Comparison of ENCODE assay signal across 8 cellular contexts in the genomic region with DNA sequence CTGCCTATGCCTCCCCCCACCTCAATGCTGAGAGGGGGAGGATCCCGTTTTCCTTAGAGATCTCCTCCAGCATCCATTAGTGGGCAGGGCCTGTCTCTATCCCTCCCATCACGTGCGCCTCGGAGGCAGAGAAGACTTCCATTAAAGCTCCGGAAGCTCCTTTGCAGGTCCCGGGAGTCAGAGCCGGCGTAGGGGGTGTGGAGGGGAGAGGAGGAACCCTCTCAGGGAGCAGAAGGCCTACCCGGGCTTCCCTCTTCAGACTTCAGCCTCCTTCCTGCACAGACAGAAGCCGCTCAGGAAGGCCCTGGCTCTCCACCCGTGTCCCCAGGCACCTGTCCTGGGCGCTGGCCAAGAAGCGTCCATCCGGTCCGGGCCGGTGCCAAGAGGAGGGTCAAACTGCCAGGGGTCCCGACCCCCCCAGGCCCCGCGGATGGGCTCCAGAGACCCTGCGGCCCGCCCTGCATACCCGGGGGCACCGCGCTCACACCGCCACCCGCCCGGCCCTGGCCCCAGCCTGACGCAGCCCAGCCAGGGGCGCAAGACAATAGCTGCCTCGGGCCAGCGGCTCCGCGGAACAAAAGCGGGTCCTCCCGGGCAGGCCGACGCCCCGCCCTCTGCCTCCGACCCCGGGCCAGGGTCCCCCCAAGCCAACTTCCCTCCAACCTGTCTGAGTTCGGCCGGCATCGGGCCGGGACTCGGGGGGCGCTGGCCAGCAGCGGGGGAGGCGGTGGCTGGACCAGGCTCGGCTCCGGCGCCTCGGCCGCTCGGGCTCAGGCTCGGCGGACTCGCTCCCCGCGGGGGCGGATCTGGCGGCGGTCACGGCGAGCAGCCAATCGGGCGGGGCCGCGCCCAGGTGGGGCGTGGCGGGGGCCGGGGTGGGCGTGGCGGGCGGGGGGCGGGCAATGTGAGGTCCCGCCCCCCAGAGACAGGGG. TPM values are rescaled to one million over a fixed set of nuclear protein-coding genes. Genes with fewer than 3 reads are reported as not detected.
A peak's percentile ranks its signal among the peaks of the same experiment; 100 is the strongest.
DNase-seq lines count a peak whose midpoint lies in the region; ATAC-seq and TF ChIP-seq lines count a peak whose summit lies in the region.

No MANE protein-coding gene starts in this region.

- no peaks in the 10 kb centered on the region for H3K36me3 Mint-ChIP-seq in activated T-helper 2 cell treated with anti-CD3 and anti-CD28 coated beads, Interferon-gamma antibody, Interleukin-2, Interleukin-4, amounts not matched to agents 10 μg/mL and 5 μg/mL and 100 μg/mL, durations not matched to agents 14 hours and 24 hours and 36 hours (ENCODE audit: low read depth)
- no peaks in the 10 kb centered on the region for H3K36me3 Mint-ChIP-seq in naive thymus-derived CD8-positive, alpha-beta T cell

- CTCF ChIA-PET in PC-9 (lab: Charles Lee) = interaction anchor here (0.6 kb wide), 1 partner anchor 24 kb away, joined by 4 read pairs; no protein-coding TSS in a partner anchor

- no peaks in the 10 kb centered on the region for H3K4me1 ChIP-seq in DND-41 (ENCODE audit: insufficient read depth, low read length)
- peaks cover 20% of the 10 kb centered on the region for H3K4me1 ChIP-seq in PC-9 (replicated peaks; ENCODE audit: insufficient read depth)

- TSS peak; percentile 84 for BruUV-seq in PC-9 (replicated peaks; lab: Mats Ljungman, UMichigan)

- H3K4me3 ChIP-seq in DND-41 (ENCODE audit: low read depth in 1 of 2, low read length in 2 of 2) = no peak overlapping the region
- peak overlapping the region; percentile 50 for H3K4me3 ChIP-seq in HL-60 (replicated peaks; ENCODE audit: insufficient read depth, low read length)
- H3K4me3 ChIP-seq in PC-9 = peak overlapping the region; percentile 61
- H3K4me3 ChIP-seq in fibroblast of mammary gland (ENCODE audit: control insufficient read depth, low read depth, low read length) = peak overlapping the region; percentile 45

- H3K36me3 ChIP-seq in DND-41 (ENCODE audit: insufficient read depth, low read length) = no peaks in the 10 kb centered on the region
- no peaks in the 10 kb centered on the region for H3K36me3 ChIP-seq in PC-9 (ENCODE audit: low read depth)

- H3K4me3 Mint-ChIP-seq in activated T-helper 2 cell treated with anti-CD3 and anti-CD28 coated beads, Interferon-gamma antibody, Interleukin-2, Interleukin-4, amounts not matched to agents 10 μg/mL and 5 μg/mL and 100 μg/mL, durations not matched to agents 14 hours and 24 hours and 36 hours (ENCODE audit: low read depth) = peak overlapping the region; percentile 5
- H3K4me3 Mint-ChIP-seq in naive thymus-derived CD8-positive, alpha-beta T cell = peak overlapping the region; percentile 53 to 80 (median 65)

- H4K20me1 ChIP-seq in DND-41 (ENCODE audit: insufficient read depth, low read length) = peaks cover 17% of the 10 kb centered on the region; the same call in 1 of the 2 replicates
- H4K20me1 ChIP-seq in PC-9 (ENCODE audit: insufficient read depth) = no peaks in the 10 kb centered on the region; the same call in 1 of the 2 replicates

- intact Hi-C loops in PC-9 (cut with micrococcal nuclease; ENCODE audit: unreplicated experiment) = loop anchor here (5.0 kb wide), 1 partner anchor 36 kb away; a partner anchor contains a TSS
- intact Hi-C loops in activated T-helper 2 cell treated with anti-CD3 and anti-CD28 coated beads, Interferon-gamma antibody, Interleukin-2, Interleukin-4, amounts not matched to agents 10 μg/mL and 5 μg/mL and 100 μg/mL, durations not matched to agents 14 hours and 24 hours and 36 hours (cut with micrococcal nuclease) = no loop called here

- ATAC-seq in DND-41 (ENCODE audit: insufficient read depth, low read depth) (peak; percentile 25; the same call in 2 of the 3 replicates), GM18519 (IDR thresholded peaks at IDR 0.05; ENCODE audit: low FRiP score, unreplicated experiment) (no peak)
- ATAC-seq in naive thymus-derived CD8-positive, alpha-beta T cell = peak; percentile 82 to 94

- no peaks in the 10 kb centered on the region for H3K4me1 Mint-ChIP-seq in activated T-helper 2 cell treated with anti-CD3 and anti-CD28 coated beads, Interferon-gamma antibody, Interleukin-2, Interleukin-4, amounts not matched to agents 10 μg/mL and 5 μg/mL and 100 μg/mL, durations not matched to agents 14 hours and 24 hours and 36 hours (ENCODE audit: low read depth)
- peaks cover 3 to 12% (median 9%) of the 10 kb centered on the region in 4 donors for H3K4me1 Mint-ChIP-seq in naive thymus-derived CD8-positive, alpha-beta T cell

- H3K9me3 Mint-ChIP-seq in activated T-helper 2 cell treated with anti-CD3 and anti-CD28 coated beads, Interferon-gamma antibody, Interleukin-2, Interleukin-4, amounts not matched to agents 10 μg/mL and 5 μg/mL and 100 μg/mL, durations not matched to agents 14 hours and 24 hours and 36 hours = no peaks in the 10 kb centered on the region
- H3K9me3 Mint-ChIP-seq in naive thymus-derived CD8-positive, alpha-beta T cell = no peaks in the 10 kb centered on the region

- H3K27me3 ChIP-seq in DND-41 (ENCODE audit: insufficient read depth, low read length, poor library complexity) = no peaks in the 10 kb centered on the region
- no peaks in the 10 kb centered on the region for H3K27me3 ChIP-seq in HL-60 (ENCODE audit: insufficient read depth, poor library complexity, severe bottlenecking)
- H3K27me3 ChIP-seq in PC-9 (ENCODE audit: insufficient read depth, low read depth) = no peaks in the 10 kb centered on the region

- no peaks in the 10 kb centered on the region for H3F3A ChIP-seq in PC-9 (ENCODE audit: insufficient read depth, low read depth)

- H3K4me2 ChIP-seq in DND-41 (ENCODE audit: insufficient read depth, low read length) (no peak overlapping the region), PC-9 (peak overlapping the region; percentile 72)

- H3K9ac ChIP-seq in DND-41 (ENCODE audit: low read depth, low read length) = no peak overlapping the region

- H3K27ac ChIP-seq in DND-41 (ENCODE audit: low read length) = no peak overlapping the region
- no peak overlapping the region for H3K27ac ChIP-seq in HL-60 (replicated peaks)
- no peak overlapping the region for H3K27ac ChIP-seq in PC-9

- DNase-seq in DND-41 (no peak), HL-60 (ENCODE audit: low read depth in 1 of 2, low spot score in 1 of 2) (peak in 1 of 2 experiments; percentile 40), PC-9 (peak; percentile 41 to 73), fibroblast of mammary gland (ENCODE audit: low read depth) (peak; percentile 53)
- DNase-seq in activated T-helper 2 cell treated with anti-CD3 and anti-CD28 coated beads, Interferon-gamma antibody, Interleukin-2, Interleukin-4, amounts not matched to agents 10 μg/mL and 5 μg/mL and 100 μg/mL, durations not matched to agents 14 hours and 24 hours and 36 hours (ENCODE audit: low spot score) = peak; percentile 56
- peak; percentile 27 to 76 (median 56) for DNase-seq in naive thymus-derived CD8-positive, alpha-beta T cell
- peak; percentile 34 for DNase-seq in stimulated activated naive CD4-positive, alpha-beta T cell treated with Interleukin-2 at 50 U/mL for 16 hours (lab: John Stamatoyannopoulos, UW)

- no peaks in the 10 kb centered on the region for H3K79me2 ChIP-seq in DND-41 (ENCODE audit: insufficient read depth, low read length)
- no peaks in the 10 kb centered on the region for H3K79me2 ChIP-seq in PC-9 (ENCODE audit: low read depth)

- peaks cover 4% of the 10 kb centered on the region for H3K27me3 Mint-ChIP-seq in activated T-helper 2 cell treated with anti-CD3 and anti-CD28 coated beads, Interferon-gamma antibody, Interleukin-2, Interleukin-4, amounts not matched to agents 10 μg/mL and 5 μg/mL and 100 μg/mL, durations not matched to agents 14 hours and 24 hours and 36 hours (ENCODE audit: low read depth)
- H3K27me3 Mint-ChIP-seq in naive thymus-derived CD8-positive, alpha-beta T cell = no peaks in the 10 kb centered on the region

- no peak overlapping the region for H2AFZ ChIP-seq in DND-41 (ENCODE audit: low read depth, low read length)
- peak overlapping the region; percentile 80 for H2AFZ ChIP-seq in PC-9

- no peak overlapping the region for H3K27ac Mint-ChIP-seq in activated T-helper 2 cell treated with anti-CD3 and anti-CD28 coated beads, Interferon-gamma antibody, Interleukin-2, Interleukin-4, amounts not matched to agents 10 μg/mL and 5 μg/mL and 100 μg/mL, durations not matched to agents 14 hours and 24 hours and 36 hours
- no peak overlapping the region for H3K27ac Mint-ChIP-seq in naive thymus-derived CD8-positive, alpha-beta T cell

- H3K9me2 ChIP-seq in PC-9 (ENCODE audit: insufficient read depth) = no peaks in the 10 kb centered on the region

- no peak for TF ChIP-seq CTCF in DND-41 (IDR thresholded peaks at IDR 0.05; ENCODE audit: borderline replicate concordance, extremely low read depth, low read length, poor library complexity, severe bottlenecking)
- TF ChIP-seq CTCF in HL-60 (IDR thresholded peaks at IDR 0.05; ENCODE audit: insufficient read depth, low read length) = no peak
- no peak for TF ChIP-seq CTCF in PC-9 (conservative IDR thresholded peaks at IDR 0.05)
- no peak for TF ChIP-seq CTCF in fibroblast of mammary gland (conservative IDR thresholded peaks at IDR 0.05; ENCODE audit: control insufficient read depth, insufficient read depth, low read depth, low read length)

- H3K9me3 ChIP-seq in DND-41 (ENCODE audit: insufficient read depth, low read length, severe bottlenecking) (no peaks in the 10 kb centered on the region), PC-9 (ENCODE audit: insufficient read depth, low read depth) (no peaks in the 10 kb centered on the region)

- POLR2A ChIA-PET in PC-9 (lab: Charles Lee; ENCODE audit: unreplicated experiment) = no interaction called here
- POLR2A ChIA-PET in naive thymus-derived CD8-positive, alpha-beta T cell (lab: Charles Lee) = no interaction called here

RNA-seq across cellular contexts. Expression of a gene that starts 29.9 kb away (rescaled TPM):
- 15.6 and 21.0 TPM in 2 replicates for total RNA-seq in PC-9 (2021)
- total RNA-seq in activated T-helper 2 cell treated with anti-CD3 and anti-CD28 coated beads, Interferon-gamma antibody, Interleukin-2, Interleukin-4, amounts not matched to agents 10 μg/mL and 5 μg/mL and 100 μg/mL, durations not matched to agents 14 hours and 24 hours and 36 hours = 3.4 and 3.9 TPM in 2 replicates
- total RNA-seq in naive thymus-derived CD8-positive, alpha-beta T cell = 1 to 10 TPM; 4.6 to 5.1 TPM
- 1 to 10 TPM in 2 of 3 donors, under 1 TPM in 1; 0.53 to 1.5 (median 1.1) TPM for polyA plus RNA-seq in naive thymus-derived CD8-positive, alpha-beta T cell

RNA-seq across cellular contexts. Expression of a gene that starts 34.2 kb away (rescaled TPM):
- total RNA-seq in PC-9 (2021) = 22.4 and 25.0 TPM in 2 replicates
- total RNA-seq in activated T-helper 2 cell treated with anti-CD3 and anti-CD28 coated beads, Interferon-gamma antibody, Interleukin-2, Interleukin-4, amounts not matched to agents 10 μg/mL and 5 μg/mL and 100 μg/mL, durations not matched to agents 14 hours and 24 hours and 36 hours = 27.4 and 30.0 TPM in 2 replicates
- total RNA-seq in naive thymus-derived CD8-positive, alpha-beta T cell = 10 to 100 TPM; 37.5 to 38.0 TPM
- 10 to 100 TPM; 22.6 to 36.2 (median 26.4) TPM for polyA plus RNA-seq in naive thymus-derived CD8-positive, alpha-beta T cell

RNA-seq across cellular contexts. Expression of a gene that starts 45.1 kb away (rescaled TPM):
- total RNA-seq in PC-9 (2021) = 21.7 and 22.4 TPM in 2 replicates
- total RNA-seq in activated T-helper 2 cell treated with anti-CD3 and anti-CD28 coated beads, Interferon-gamma antibody, Interleukin-2, Interleukin-4, amounts not matched to agents 10 μg/mL and 5 μg/mL and 100 μg/mL, durations not matched to agents 14 hours and 24 hours and 36 hours = 19.9 and 20.9 TPM in 2 replicates
- 10 to 100 TPM; 33.4 to 33.8 TPM for total RNA-seq in naive thymus-derived CD8-positive, alpha-beta T cell
- polyA plus RNA-seq in naive thymus-derived CD8-positive, alpha-beta T cell = 10 to 100 TPM in 2 of 3 donors, 1 to 10 TPM in 1; 6.5 to 14.9 (median 10.6) TPM

RNA-seq across cellular contexts. Expression of a gene that starts 45.1 kb away (rescaled TPM):
- total RNA-seq in PC-9 (2021) = 99.9 and 107 TPM in 2 replicates
- total RNA-seq in activated T-helper 2 cell treated with anti-CD3 and anti-CD28 coated beads, Interferon-gamma antibody, Interleukin-2, Interleukin-4, amounts not matched to agents 10 μg/mL and 5 μg/mL and 100 μg/mL, durations not matched to agents 14 hours and 24 hours and 36 hours = 93.4 and 95.6 TPM in 2 replicates
- 10 to 100 TPM; 40.7 to 43.0 TPM for total RNA-seq in naive thymus-derived CD8-positive, alpha-beta T cell
- 10 to 100 TPM; 92.1 to 97.2 (median 92.6) TPM for polyA plus RNA-seq in naive thymus-derived CD8-positive, alpha-beta T cell

Comparison
In these comparisons a context has a peak if more than half of its experiments do, and no peak if none do; other contexts are left out.
1. H3K4me3 ChIP-seq: peak in HL-60 (single experiment), PC-9 (single experiment) and fibroblast of mammary gland (single experiment); none in DND-41 (0 of 2).